In genomic region chr12:26831959-26832816, GRCh38 we compare ENCODE assay signal across 8 cellular contexts. TPM values are rescaled to one million over a fixed set of nuclear protein-coding genes. Genes with fewer than 3 reads are reported as not detected.
DNase-seq lines count a peak whose midpoint lies in the region; ATAC-seq and FAIRE-seq lines count a peak whose summit lies in the region.

No MANE protein-coding gene starts in this region.

- DNase-seq in DMS53 (lab: John Stamatoyannopoulos, UW) (peak; percentile 91), HT1080 (ENCODE audit: low read depth) (peak; percentile 78), SHP77 (lab: John Stamatoyannopoulos, UW) (peak; percentile 62 to 77), frontal cortex (ENCODE audit: low spot score in 2 of 2) (peak; percentile 46 to 58), occipital lobe (lab: John Stamatoyannopoulos, UW) (peak; percentile 41)
- DNase-seq in activated gamma-delta T cell treated with anti-CD3 and anti-CD28 coated beads, Interleukin-2, amount 50 U/mL, for 16 hours (ENCODE audit: low read depth) = peak; percentile 42

- no peak for FAIRE-seq in frontal cortex (lab: Jason Lieb, UNC)

- ATAC-seq in GM21360 (IDR thresholded peaks at IDR 0.05; ENCODE audit: unreplicated experiment) = peak; percentile 51

- peak overlapping the region; percentile 75 for H3K27ac ChIP-seq in temporal lobe (ENCODE audit: low read depth, low read length)

RNA-seq across cellular contexts. Expression of gene ITPR2, which starts 0.8 kb away (rescaled TPM):
- 4.9 and 9.3 TPM in 2 replicates for total RNA-seq in HT1080 (2014; rRNA removed; shearing (Covaris generic))
- polyA plus RNA-seq in HT1080 (2015; cell fraction: cytosol; rRNA removed) = 1.2 and 2.7 TPM in 2 replicates
- 8.0 TPM in 2 replicates for polyA plus RNA-seq in HT1080 (2015; cell fraction: nucleus; rRNA removed)
- total RNA-seq in frontal cortex (28.1 TPM), occipital lobe (31.0 TPM), temporal lobe (38.8 TPM)

Comparison
In these comparisons a context has a peak if more than half of its experiments do, and no peak if none do; other contexts are left out.
1. Peak in every context shown above with its lines: DNase-seq, ATAC-seq and H3K27ac ChIP-seq.
2. DNase-seq: peak in every context shown above with its lines; median percentile 91 in DMS53; 78 in HT1080; 70 in SHP77; 52 in frontal cortex; 42 in activated gamma-delta T cell treated with anti-CD3 and anti-CD28 coated beads, Interleukin-2, amount 50 U/mL, for 16 hours; 41 in occipital lobe.